Comparison of ENCODE assay signal across 2 cellular contexts in genomic region chr9:133132174-133132573, GRCh38.
TF ChIP-seq lines count a peak whose summit lies in the region.

No MANE protein-coding gene starts in this region.

TF ChIP-seq in A549, 52 proteins besides CTCF, POLR2A, EP300 and RAD21 (continued from another document):
- TF ChIP-seq FOSB (CRISPR knock-in tag; IDR thresholded peaks at IDR 0.05) (no peak), PHF8 (IDR thresholded peaks at IDR 0.05; ENCODE audit: borderline replicate concordance, low read depth) (no peak)

TF ChIP-seq in SK-N-SH, 30 proteins besides CTCF, POLR2A, EP300 and RAD21 (continued from another document):
- TF ChIP-seq RFX5 (IDR thresholded peaks at IDR 0.05; ENCODE audit: low read length): no peak
- TF ChIP-seq PBX3 (IDR thresholded peaks at IDR 0.05): no peak
- TF ChIP-seq ELF1 (IDR thresholded peaks at IDR 0.05): no peak
- no peak for TF ChIP-seq NRF1 (IDR thresholded peaks at IDR 0.05; ENCODE audit: low read depth, low read length)
- no peak for TF ChIP-seq RCOR1 (IDR thresholded peaks at IDR 0.05; ENCODE audit: low read length)
TF ChIP-seq in SK-N-SH: peak in this region for 0.
